Comparison of ENCODE assay signal across 16 cellular contexts in genomic region chr12:93146278-93146939, GRCh38.
DNase-seq lines count a peak whose midpoint lies in the region; ATAC-seq and TF ChIP-seq lines count a peak whose summit lies in the region.
"Had no signal": no experiment of that assay in that cellular context is flagged by ENCODE, and none has a peak within 500 bp of the region (broad histone marks: within the 10 kb centered on the region; RNA-seq: fewer than 3 reads in every experiment).

No MANE protein-coding gene starts in this region.

- H3K27ac ChIP-seq in Karpas-422 (ENCODE audit: low read length) = no peak overlapping the region
- H3K27ac ChIP-seq: sigmoid colon, thoracic aorta had no signal

- H3K9me2 ChIP-seq in Karpas-422 (replicated peaks; ENCODE audit: insufficient read depth, low read length) = no peaks in the 10 kb centered on the region

- no peak for TF ChIP-seq CTCF in cardiac fibroblast (IDR thresholded peaks at IDR 0.05; ENCODE audit: low read depth, low read length)
- TF ChIP-seq CTCF in GM13977 (IDR thresholded peaks at IDR 0.05; ENCODE audit: extremely low read depth, insufficient read depth, missing control alignments) = no peak
- no peak for TF ChIP-seq CTCF in GM13976 (IDR thresholded peaks at IDR 0.05; ENCODE audit: borderline replicate concordance, control extremely low read depth, extremely low read depth, insufficient read depth, missing control alignments)

- no peaks in the 10 kb centered on the region for H3K4me1 ChIP-seq in Karpas-422 (ENCODE audit: low read length)
- H3K4me1 ChIP-seq: sigmoid colon had no signal

- no peak overlapping the region for H3K9ac ChIP-seq in Karpas-422 (ENCODE audit: low read length)

- no peaks in the 10 kb centered on the region for H3K9me3 ChIP-seq in Karpas-422 (ENCODE audit: low read length)
- H3K9me3 ChIP-seq: mucosa of descending colon, sigmoid colon, thoracic aorta had no signal

- H3K4me3 ChIP-seq in Karpas-422 (ENCODE audit: low read length) (no peak overlapping the region), cardiac fibroblast (replicated peaks in 1 of 2; ENCODE audit: low read depth in 2 of 2, low read length in 2 of 2) (no peak overlapping the region)
- H3K4me3 ChIP-seq: mucosa of descending colon, sigmoid colon, thoracic aorta had no signal

- no peaks in the 10 kb centered on the region for H3K36me3 ChIP-seq in Karpas-422 (ENCODE audit: insufficient read depth, low read length)
- H3K36me3 ChIP-seq: sigmoid colon, thoracic aorta had no signal

- in situ Hi-C loops in GM13977 (cut with MboI; ENCODE audit: low pct_unique_long_range_greater_than_20kb, low sequenced_read_pairs, unreplicated experiment) = no loop called here
- in situ Hi-C loops in GM13976 (cut with MboI; ENCODE audit: low sequenced_read_pairs, unreplicated experiment) = loop anchor here (25.0 kb wide), 1 partner anchor 241 kb away; the partner anchor contains the start of gene NUDT4

- H2AFZ ChIP-seq in Karpas-422 (ENCODE audit: low read length) = no peak overlapping the region

- DNase-seq in EL (peak; percentile 31), Karpas-422 (peak; percentile 29), cardiac fibroblast (ENCODE audit: low read depth in 2 of 2) (peak; percentile 66 to 81), myocyte (ENCODE audit: low read depth) (peak; percentile 70), GM13977 (ENCODE audit: low spot score) (no peak), GM13976 (ENCODE audit: low spot score) (no peak)
- DNase-seq: CD4-positive, CD25-positive, alpha-beta regulatory T cell; cerebellar nuclear complex; left cardiac atrium; mucosa of descending colon; NCI-H446; occipital lobe; sigmoid colon; stimulated activated CD4-positive, alpha-beta T cell treated with anti-CD3 and anti-CD28 coated beads, Interleukin-4, amount 100 ng/mL, for 4 hours had no signal

- H4K20me1 ChIP-seq in Karpas-422 (ENCODE audit: insufficient read depth, low read depth, low read length) = no peaks in the 10 kb centered on the region

- ATAC-seq in GM18520 (IDR thresholded peaks at IDR 0.05; ENCODE audit: unreplicated experiment) = no peak
- ATAC-seq: left cardiac atrium, mucosa of descending colon had no signal

- H3K4me2 ChIP-seq in Karpas-422 (ENCODE audit: low read depth, low read length, poor library complexity, severe bottlenecking) = no peak overlapping the region

- no peaks in the 10 kb centered on the region for H3K27me3 ChIP-seq in Karpas-422 (ENCODE audit: low read length)
- H3K27me3 ChIP-seq: sigmoid colon had no signal

- H3K79me2 ChIP-seq in Karpas-422 (ENCODE audit: low read length) = no peaks in the 10 kb centered on the region

Comparison
In these comparisons a context has a peak if more than half of its experiments do, and no peak if none do; other contexts are left out.
1. DNase-seq: peak in EL (single experiment), Karpas-422 (single experiment), cardiac fibroblast (2 of 2) and myocyte (single experiment); none in GM13977 (single experiment) and GM13976 (single experiment).